Comparison of ENCODE assay signal across 8 cellular contexts in the genomic region with DNA sequence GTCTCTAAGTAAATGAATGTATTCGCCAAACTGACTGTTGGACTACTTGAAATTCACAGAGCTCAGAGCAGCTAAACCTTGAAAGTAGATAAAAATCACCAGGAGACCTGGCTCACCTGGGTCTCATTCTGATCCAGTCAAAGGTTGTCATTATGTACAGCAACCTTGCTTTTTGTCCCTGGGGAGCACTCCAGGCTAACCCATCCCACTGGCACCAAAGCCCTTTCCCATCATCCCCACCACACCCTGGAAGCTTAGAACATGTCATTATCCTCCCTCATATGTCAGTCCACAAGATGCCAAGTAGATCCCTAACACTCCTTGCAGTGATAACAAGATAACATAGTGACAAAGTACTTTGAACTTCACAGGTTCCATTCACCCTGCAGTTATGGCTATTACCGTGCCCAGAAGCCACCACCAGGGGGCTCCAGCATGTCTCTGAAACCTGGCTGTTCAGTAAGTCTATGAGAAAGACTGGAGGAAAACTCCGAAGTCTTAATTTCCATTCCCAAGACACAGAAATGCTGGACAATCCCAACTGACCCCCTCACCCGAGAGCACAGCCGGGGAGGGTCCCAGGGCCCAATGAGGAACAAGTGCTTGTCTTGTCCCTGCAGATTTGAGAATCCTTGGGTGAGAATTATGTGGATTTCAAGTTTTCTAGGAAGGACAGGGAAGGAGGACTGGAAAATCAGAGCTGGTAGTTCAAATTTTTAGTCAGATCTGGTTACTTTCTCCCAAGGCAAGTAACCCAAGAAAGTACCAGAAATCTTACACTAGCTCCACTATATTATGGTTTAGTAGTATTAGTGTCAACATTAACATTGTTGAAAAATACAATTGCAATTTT. TPM values are rescaled to one million over a fixed set of nuclear protein-coding genes. Genes with fewer than 3 reads are reported as not detected.
DNase-seq lines count a peak whose midpoint lies in the region; ATAC-seq and TF ChIP-seq lines count a peak whose summit lies in the region.

No MANE protein-coding gene starts in this region.

- peak; percentile 94 for TF ChIP-seq CTCF in CD4-positive, alpha-beta T cell (IDR thresholded peaks at IDR 0.05)
- peak; percentile 82 for TF ChIP-seq CTCF in GM20000 (IDR thresholded peaks at IDR 0.05; ENCODE audit: extremely low read depth, missing control alignments)
- TF ChIP-seq CTCF in lower leg skin (IDR thresholded peaks at IDR 0.05) = peak in 1 of 3 donors; percentile 52

- H3K27ac ChIP-seq in CD4-positive, alpha-beta T cell (ENCODE audit: low read depth, low read length) = no peak overlapping the region

- H3K36me3 Mint-ChIP-seq in CD4-positive, alpha-beta T cell (ENCODE audit: low read depth) = no peaks in the 10 kb centered on the region
- no peaks in the 10 kb centered on the region for H3K36me3 Mint-ChIP-seq in activated CD4-positive, alpha-beta T cell treated with anti-CD3 and anti-CD28 coated beads for 36 hours (ENCODE audit: low read depth)

- no peak overlapping the region for H3K4me3 Mint-ChIP-seq in CD4-positive, alpha-beta T cell
- no peak overlapping the region for H3K4me3 Mint-ChIP-seq in activated CD4-positive, alpha-beta T cell treated with anti-CD3 and anti-CD28 coated beads for 36 hours

- H3K4me1 Mint-ChIP-seq in CD4-positive, alpha-beta T cell (ENCODE audit: low read depth) = no peaks in the 10 kb centered on the region
- no peaks in the 10 kb centered on the region for H3K4me1 Mint-ChIP-seq in activated CD4-positive, alpha-beta T cell treated with anti-CD3 and anti-CD28 coated beads for 36 hours

- peak; percentile 58 to 79 (median 72) for DNase-seq in CD4-positive, alpha-beta T cell
- DNase-seq in GM20000 (ENCODE audit: low spot score) (peak; percentile 76), NCI-H1694 (lab: John Stamatoyannopoulos, UW) (peak; percentile 46), cerebellum (ENCODE audit: low spot score) (peak; percentile 42), lower leg skin (ENCODE audit: low spot score in 2 of 2) (peak; percentile 59 to 96)
- DNase-seq in activated CD4-positive, alpha-beta T cell treated with anti-CD3 and anti-CD28 coated beads for 36 hours = peak; percentile 89
- DNase-seq in stimulated activated CD8-positive, alpha-beta memory T cell treated with anti-CD3 and anti-CD28 coated beads, Interleukin-12 subunit alpha, Interleukin-12 subunit beta, amount 100 ng/mL, for 4 hours (ENCODE audit: low read depth) = peak; percentile 53

- peaks cover 32% of the 10 kb centered on the region for H3K27me3 Mint-ChIP-seq in CD4-positive, alpha-beta T cell
- H3K27me3 Mint-ChIP-seq in activated CD4-positive, alpha-beta T cell treated with anti-CD3 and anti-CD28 coated beads for 36 hours = peaks cover 21% of the 10 kb centered on the region

- no peak for TF ChIP-seq POLR2A in lower leg skin (IDR thresholded peaks at IDR 0.05)

- POLR2A ChIA-PET in CD4-positive, alpha-beta T cell (lab: Charles Lee) = interaction anchor here (1.6 kb wide), 1 partner anchor 44 kb away, joined by 4 read pairs; no protein-coding TSS in a partner anchor
- POLR2A ChIA-PET in activated CD4-positive, alpha-beta T cell treated with anti-CD3 and anti-CD28 coated beads for 36 hours (lab: Charles Lee) = interaction anchor here (0.5 kb wide), 1 partner anchor 73 kb away, joined by 10 read pairs; no protein-coding TSS in a partner anchor

- 20 to 50% methylated on average over 5 of the region's 5 CpGs for WGBS in lower leg skin, 2 donors

- H3K4me3 ChIP-seq in lower leg skin (ENCODE audit: low read depth, poor library complexity, severe bottlenecking) = no peak overlapping the region

- peaks cover 4% of the 10 kb centered on the region for H3K27me3 ChIP-seq in CD4-positive, alpha-beta T cell (ENCODE audit: control insufficient read depth, insufficient read depth, low read length)

- no peaks in the 10 kb centered on the region for H3K9me3 Mint-ChIP-seq in CD4-positive, alpha-beta T cell
- H3K9me3 Mint-ChIP-seq in activated CD4-positive, alpha-beta T cell treated with anti-CD3 and anti-CD28 coated beads for 36 hours (ENCODE audit: low read depth) = no peaks in the 10 kb centered on the region

- H3K27ac Mint-ChIP-seq in CD4-positive, alpha-beta T cell = no peak overlapping the region
- no peak overlapping the region for H3K27ac Mint-ChIP-seq in activated CD4-positive, alpha-beta T cell treated with anti-CD3 and anti-CD28 coated beads for 36 hours

- intact Hi-C loops in CD4-positive, alpha-beta T cell (cut with DNase I, micrococcal nuclease) = loop anchor here (1.0 to 5.0 kb wide), 7 partner anchors 50 to 482 kb away; no protein-coding TSS in a partner anchor
- intact Hi-C loops in activated CD4-positive, alpha-beta T cell treated with anti-CD3 and anti-CD28 coated beads for 36 hours (cut with DNase I, micrococcal nuclease) = loop anchor here (1.0 to 5.0 kb wide), 9 partner anchors 50 to 484 kb away; no protein-coding TSS in a partner anchor
- intact Hi-C loops in lower leg skin (cut with DNase I; ENCODE audit: low total_unique reads) = loop anchor here (5.0 kb wide), 1 partner anchor 243 kb away; no protein-coding TSS in a partner anchor

- ATAC-seq in CD4-positive, alpha-beta T cell (ENCODE audit: poor library complexity) = peak; percentile 91
- peak; percentile 93 for ATAC-seq in activated CD4-positive, alpha-beta T cell treated with anti-CD3 and anti-CD28 coated beads for 36 hours
- no peak for ATAC-seq in HG03439 (IDR thresholded peaks at IDR 0.05; ENCODE audit: unreplicated experiment)

- no peaks in the 10 kb centered on the region for H3K9me3 ChIP-seq in CD4-positive, alpha-beta T cell (ENCODE audit: control insufficient read depth, low read length)

- CTCF ChIA-PET in CD4-positive, alpha-beta T cell (lab: Charles Lee) = interaction anchor here (0.7 to 4.5 kb wide), 12 partner anchors 9 to 1006 kb away, joined by 3 to 24 read pairs (median 4); a partner anchor contains a TSS
- CTCF ChIA-PET in activated CD4-positive, alpha-beta T cell treated with anti-CD3 and anti-CD28 coated beads for 36 hours (lab: Charles Lee) = interaction anchor here (0.6 to 4.5 kb wide), 33 partner anchors 8 to 490 kb away, joined by 3 to 21 read pairs (median 3); no protein-coding TSS in a partner anchor

RNA-seq across cellular contexts. Expression of a gene that starts 43.0 kb away (rescaled TPM):
- 100 to 1,000 TPM in 1 of 2 experiments, 10 to 100 TPM in 1; 97.0 to 100 TPM for total RNA-seq in CD4-positive, alpha-beta T cell
- total RNA-seq in activated CD4-positive, alpha-beta T cell treated with anti-CD3 and anti-CD28 coated beads for 36 hours = 10 to 100 TPM; 43.3 to 56.3 TPM
- total RNA-seq in cerebellum (114 TPM), lower leg skin (10 to 100 TPM; 50.3 to 83.0 (median 69.6) TPM)
